Comparison of ENCODE assay signal across 9 cellular contexts in the genomic region with DNA sequence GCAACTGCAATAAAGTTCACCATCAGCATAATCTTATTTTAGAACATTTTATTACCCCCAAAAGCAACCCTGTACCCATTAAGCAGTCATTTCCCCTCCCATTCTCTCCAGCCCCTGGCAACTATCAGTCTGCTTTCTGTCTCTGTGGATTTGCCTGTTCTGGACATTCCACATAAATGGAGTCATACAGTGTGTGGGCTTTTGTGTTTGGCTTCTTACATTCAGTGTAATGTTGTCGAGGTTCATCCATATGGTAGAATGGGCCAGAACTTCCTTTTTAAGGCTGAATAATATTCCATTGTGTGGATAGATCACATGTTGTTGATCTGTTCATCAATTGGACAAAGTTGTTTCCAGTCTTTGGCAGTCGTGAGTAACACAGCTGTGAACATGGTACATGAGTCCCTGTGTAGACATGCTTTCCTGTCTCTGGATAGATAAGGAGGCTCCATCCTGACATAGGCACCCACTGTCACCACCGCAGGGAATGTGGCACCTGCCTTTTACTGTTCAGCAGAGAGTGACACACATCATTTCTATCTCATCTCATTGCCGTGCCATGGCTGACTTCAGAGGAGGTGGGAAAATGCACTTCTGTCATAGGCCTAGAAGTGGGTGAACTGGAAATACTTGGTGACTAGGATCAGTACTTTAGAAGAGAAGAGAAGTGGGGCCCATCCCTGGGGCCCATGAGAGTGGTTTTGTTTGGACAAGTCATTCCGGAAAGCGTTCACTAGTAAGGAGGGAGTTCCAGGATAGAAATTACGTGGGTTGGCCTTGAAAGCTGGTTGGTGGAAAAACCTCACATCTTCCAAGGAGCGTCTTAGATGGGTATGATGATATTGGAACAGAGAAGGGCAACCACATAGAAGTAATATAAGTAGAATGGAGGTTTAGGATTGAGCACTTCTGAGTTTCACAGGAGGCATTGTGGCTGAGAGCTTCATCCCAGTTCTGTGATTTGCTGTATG. TPM values are rescaled to one million over a fixed set of nuclear protein-coding genes. Genes with fewer than 3 reads are reported as not detected.
DNase-seq lines count a peak whose midpoint lies in the region; ATAC-seq and TF ChIP-seq lines count a peak whose summit lies in the region.
"Had no signal": no experiment of that assay in that cellular context is flagged by ENCODE, and none has a peak within 500 bp of the region (broad histone marks: within the 10 kb centered on the region; RNA-seq: fewer than 3 reads in every experiment).

No MANE protein-coding gene starts in this region.

- H3K36me3 ChIP-seq in thoracic aorta (no peaks in the 10 kb centered on the region), WERI-Rb-1 (no peaks in the 10 kb centered on the region)

- no peak overlapping the region for H3K27ac Mint-ChIP-seq in activated CD8-positive, alpha-beta memory T cell treated with anti-CD3 and anti-CD28 coated beads, Interleukin-2, amount 10 ng/mL, durations not matched to agents 7 days and 5 days
- H3K27ac Mint-ChIP-seq in chondrocyte (ENCODE audit: unreplicated experiment), result peak overlapping the region; percentile 92

- H3K4me1 ChIP-seq in thoracic aorta (ENCODE audit: control insufficient read depth in 1 of 2, low read depth in 2 of 2), result peaks cover 35 to 54% of the 10 kb centered on the region in 2 donors

- H3K27me3 Mint-ChIP-seq in activated CD8-positive, alpha-beta memory T cell treated with anti-CD3 and anti-CD28 coated beads, Interleukin-2, amount 10 ng/mL, durations not matched to agents 7 days and 5 days, result peaks cover 7% of the 10 kb centered on the region
- H3K27me3 Mint-ChIP-seq in chondrocyte (ENCODE audit: low read depth), result no peaks in the 10 kb centered on the region

- CTCF ChIA-PET in activated CD8-positive, alpha-beta memory T cell treated with anti-CD3 and anti-CD28 coated beads, Interleukin-2, amount 10 ng/mL, durations not matched to agents 7 days and 5 days (lab: Charles Lee), result no interaction called here

- H3K9me3 ChIP-seq in thoracic aorta, result no peaks in the 10 kb centered on the region
- no peaks in the 10 kb centered on the region for H3K9me3 ChIP-seq in WERI-Rb-1 (ENCODE audit: severe bottlenecking)

- peaks cover 12% of the 10 kb centered on the region for H3K4me1 Mint-ChIP-seq in activated CD8-positive, alpha-beta memory T cell treated with anti-CD3 and anti-CD28 coated beads, Interleukin-2, amount 10 ng/mL, durations not matched to agents 7 days and 5 days
- H3K4me1 Mint-ChIP-seq in chondrocyte (ENCODE audit: low read depth), result peaks cover 53% of the 10 kb centered on the region

- no peak for DNase-seq in activated CD8-positive, alpha-beta memory T cell treated with anti-CD3 and anti-CD28 coated beads, Interleukin-2, amount 10 ng/mL, durations not matched to agents 7 days and 5 days
- DNase-seq in activated CD8-positive, alpha-beta memory T cell treated with anti-CD3 and anti-CD28 coated beads, Interleukin-2, amount 50 U/mL, for 48 hours, result no peak
- DNase-seq in chondrocyte (ENCODE audit: low spot score) (no peak), kidney tubule cell (ENCODE audit: low spot score) (peak; percentile 23), thoracic aorta (ENCODE audit: low spot score) (no peak), WERI-Rb-1 (no peak)
- DNase-seq in effector CD8-positive, alpha-beta T cell (lab: John Stamatoyannopoulos, UW), result no peak
- DNase-seq in NK-92 treated with Interleukin-12 subunit alpha and Interleukin-12 subunit beta, amount 100 ng/mL, for 24 hours (lab: John Stamatoyannopoulos, UW), result no peak
- DNase-seq: SW 1271 had no signal

- no peaks in the 10 kb centered on the region for H3K9me3 Mint-ChIP-seq in activated CD8-positive, alpha-beta memory T cell treated with anti-CD3 and anti-CD28 coated beads, Interleukin-2, amount 10 ng/mL, durations not matched to agents 7 days and 5 days (ENCODE audit: low read depth)
- no peaks in the 10 kb centered on the region for H3K9me3 Mint-ChIP-seq in chondrocyte (ENCODE audit: low read depth)

- no peak for TF ChIP-seq CTCF in chondrocyte (IDR thresholded peaks at IDR 0.05)
- no peak for TF ChIP-seq CTCF in thoracic aorta (IDR thresholded peaks at IDR 0.05)
- no peak for TF ChIP-seq CTCF in WERI-Rb-1 (IDR thresholded peaks at IDR 0.05; ENCODE audit: low read depth, low read length)

- H3K36me3 Mint-ChIP-seq in activated CD8-positive, alpha-beta memory T cell treated with anti-CD3 and anti-CD28 coated beads, Interleukin-2, amount 10 ng/mL, durations not matched to agents 7 days and 5 days, result no peaks in the 10 kb centered on the region
- H3K36me3 Mint-ChIP-seq in chondrocyte (ENCODE audit: low read depth), result peaks cover 2% of the 10 kb centered on the region

- H3K27ac ChIP-seq in thoracic aorta (peak overlapping the region; percentile 80 to 85), WERI-Rb-1 (no peak overlapping the region)

- no peak overlapping the region for H3K4me3 ChIP-seq in thoracic aorta
- no peak overlapping the region for H3K4me3 ChIP-seq in WERI-Rb-1 (ENCODE audit: low read depth, low read length)

- peak; percentile 23 for ATAC-seq in activated CD8-positive, alpha-beta memory T cell treated with anti-CD3 and anti-CD28 coated beads, Interleukin-2, amount 10 ng/mL, durations not matched to agents 7 days and 5 days
- peak; percentile 36 for ATAC-seq in thoracic aorta (ENCODE audit: insufficient number of reproducible peaks, low FRiP score, low read depth)

- no peak overlapping the region for H3K4me3 Mint-ChIP-seq in activated CD8-positive, alpha-beta memory T cell treated with anti-CD3 and anti-CD28 coated beads, Interleukin-2, amount 10 ng/mL, durations not matched to agents 7 days and 5 days
- no peak overlapping the region for H3K4me3 Mint-ChIP-seq in chondrocyte (ENCODE audit: unreplicated experiment)

- H3K27me3 ChIP-seq in thoracic aorta (replicated peaks; ENCODE audit: insufficient read depth), result no peaks in the 10 kb centered on the region
- H3K27me3 ChIP-seq in WERI-Rb-1 (ENCODE audit: insufficient read depth, low read depth, severe bottlenecking), result no peaks in the 10 kb centered on the region

RNA-seq across cellular contexts. Expression of a gene that starts 25.8 kb away (rescaled TPM):
- total RNA-seq in activated CD8-positive, alpha-beta memory T cell treated with anti-CD3 and anti-CD28 coated beads, Interleukin-2, amount 10 ng/mL, durations not matched to agents 7 days and 5 days, result 10 to 100 TPM in 1 of 2 experiments, 1 to 10 TPM in 1; 2.9 to 15.3 TPM
- total RNA-seq in chondrocyte (29.0 to 39.7 TPM (median 37.8 TPM) in 3 replicates), thoracic aorta (10 to 100 TPM; 28.7 to 47.9 TPM)
